1 cellular context compared by ENCODE assay signal in genomic region chr1:16933945-16934344, GRCh38. TPM values are rescaled to one million over a fixed set of nuclear protein-coding genes. Genes with fewer than 3 reads are reported as not detected.
"Had no signal": no experiment of that assay in that cellular context is flagged by ENCODE, and none has a peak within 500 bp of the region (broad histone marks: within the 10 kb centered on the region; RNA-seq: fewer than 3 reads in every experiment).

No MANE protein-coding gene starts in this region.

RNA-seq across cellular contexts. Expression of gene RNU1-2, which starts 38.2 kb away (rescaled TPM):
- total RNA-seq: myocyte had no signal
